8 cellular contexts compared by ENCODE assay signal in the genomic region with DNA sequence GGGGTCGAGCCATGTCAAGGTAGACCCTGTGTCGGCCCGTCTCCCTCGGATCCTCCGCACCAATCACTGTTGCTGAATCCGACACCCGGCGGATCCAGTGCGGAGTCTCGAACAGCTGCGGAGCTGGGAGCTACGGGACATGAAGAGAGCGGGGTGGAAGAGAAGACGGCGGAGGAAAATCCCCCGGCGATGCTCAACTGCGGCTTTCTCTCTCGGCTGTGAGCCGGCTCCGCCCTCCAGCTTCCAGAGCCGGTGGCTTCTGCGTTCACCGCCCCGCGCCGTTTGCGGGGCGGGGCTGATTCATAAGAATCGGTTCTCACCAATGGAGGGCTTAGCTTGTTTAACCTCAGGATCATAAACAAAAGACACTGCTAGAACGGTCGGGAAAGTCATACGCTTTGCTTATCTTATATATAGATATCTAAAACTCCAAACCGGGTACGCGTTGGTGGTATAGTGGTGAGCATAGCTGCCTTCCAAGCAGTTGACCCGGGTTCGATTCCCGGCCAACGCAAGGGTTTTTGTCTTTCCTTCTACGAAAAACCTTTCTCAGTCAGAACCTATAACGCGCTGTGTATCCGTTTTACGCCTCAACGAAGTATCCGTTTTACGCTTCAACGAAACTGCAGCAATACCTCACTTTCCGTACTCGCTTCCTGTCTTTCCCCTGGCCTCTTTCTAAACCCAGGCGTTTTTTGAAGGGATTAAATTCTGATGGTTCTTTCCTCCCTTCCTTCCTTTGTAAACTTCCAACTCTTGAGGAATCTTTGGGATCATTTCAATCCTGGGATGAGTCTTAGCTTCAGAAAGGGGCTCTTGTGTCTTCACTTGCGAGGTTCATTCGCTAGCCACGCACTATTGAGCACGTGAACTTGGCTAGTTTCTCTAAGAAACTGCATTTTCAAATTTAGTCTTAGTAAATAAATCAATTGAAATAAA. TPM values are rescaled to one million over a fixed set of nuclear protein-coding genes. Genes with fewer than 3 reads are reported as not detected.
DNase-seq lines count a peak whose midpoint lies in the region; ATAC-seq and TF ChIP-seq lines count a peak whose summit lies in the region.
"Not testable (repeated sequence)": the region's sequence is repeated elsewhere in the genome, so short reads cannot be mapped to it uniquely, and the experiment has no call there.

No MANE protein-coding gene starts in this region.

- in situ Hi-C loops in GM13977 (cut with MboI; ENCODE audit: low pct_unique_long_range_greater_than_20kb, low sequenced_read_pairs, unreplicated experiment), result not testable (repeated sequence)

- H3K36me3 ChIP-seq in ascending aorta; psoas muscle (ENCODE audit: insufficient read depth in 1 of 2, low read depth in 1 of 2): not testable (repeated sequence)

- H3K4me1 ChIP-seq in ascending aorta; right cardiac atrium (ENCODE audit: control insufficient read depth, insufficient read depth, low read length); psoas muscle: not testable (repeated sequence)

- WGBS in right cardiac atrium, result 2% methylated on average over 53 of the region's 56 CpGs
- 1 to 3% (median 2%) methylated on average over 47 to 52 of the region's 56 CpGs for WGBS in psoas muscle, 3 donors

- ATAC-seq in HG02973 (IDR thresholded peaks at IDR 0.05; ENCODE audit: unreplicated experiment), result peak; percentile 64
- ATAC-seq in right cardiac atrium, result peak; percentile 84
- ATAC-seq in psoas muscle, result peak; percentile 77 to 84 (median 80)

- H3K9me3 ChIP-seq in ascending aorta; right cardiac atrium (ENCODE audit: control insufficient read depth, low read length); psoas muscle: not testable (repeated sequence)

- H3K27me3 ChIP-seq in ascending aorta; right cardiac atrium (ENCODE audit: control insufficient read depth, insufficient read depth): not testable (repeated sequence)
- H3K27me3 ChIP-seq in psoas muscle (ENCODE audit: insufficient read depth in 3 of 3, low read length in 2 of 3), result peaks cover 0 to 24% (median 0%) of the 10 kb centered on the region in 3 donors

- peak overlapping the region; percentile 60 to 89 for H3K4me3 ChIP-seq in ascending aorta
- H3K4me3 ChIP-seq in right cardiac atrium (ENCODE audit: low read length), result peak overlapping the region; percentile 81
- H3K4me3 ChIP-seq in psoas muscle, result peak overlapping the region; percentile 77

- TF ChIP-seq CTCF in GM13977 (IDR thresholded peaks at IDR 0.05; ENCODE audit: extremely low read depth, insufficient read depth, missing control alignments); ascending aorta (IDR thresholded peaks at IDR 0.05); psoas muscle (IDR thresholded peaks at IDR 0.05): not testable (repeated sequence)

- intact Hi-C loops in ascending aorta (cut with DNase I), result loop anchor here (5.0 kb wide), 1 partner anchor 196 kb away; no protein-coding TSS in a partner anchor
- intact Hi-C loops in right cardiac atrium (cut with DNase I); psoas muscle (cut with DNase I): not testable (repeated sequence)

- H3K27ac ChIP-seq in ascending aorta (peak overlapping the region; percentile 91 to 97), right cardiac atrium (ENCODE audit: low read length) (peak overlapping the region; percentile 83), psoas muscle (peak overlapping the region; percentile 65)

- DNase-seq in GM13977 (ENCODE audit: low spot score) (peak; percentile 74), NCI-H2029 (lab: John Stamatoyannopoulos, UW) (peak; percentile 79), T-helper 9 cell (peak; percentile 78), ascending aorta (ENCODE audit: low spot score in 2 of 2) (peak in 1 of 2 donors; percentile 93), right cardiac atrium (peak; percentile 81 to 93 (median 90)), psoas muscle (peak; percentile 79 to 83), ureter (ENCODE audit: low spot score) (peak; percentile 88)

RNA-seq across cellular contexts. Expression of a gene that starts 6.6 kb away (rescaled TPM):
- total RNA-seq in ascending aorta (1.9 TPM), right cardiac atrium (1 to 10 TPM in 3 of 4 donors, under 1 TPM in 1; 0.71 to 3.0 (median 2.1) TPM), psoas muscle (10 to 100 TPM in 1 of 4 donors, 1 to 10 TPM in 2, under 1 TPM in 1; 0.49 to 37.7 (median 5.7) TPM), ureter (2.9 TPM)
- polyA plus RNA-seq in right cardiac atrium (0.75 TPM), psoas muscle (under 1 TPM; 0.32 to 0.98 (median 0.85) TPM)

RNA-seq across cellular contexts. Expression of a gene that starts 18.7 kb away (rescaled TPM):
- total RNA-seq in ascending aorta (8.8 TPM), right cardiac atrium (10 to 100 TPM; 42.7 to 73.9 (median 69.1) TPM), psoas muscle (10 to 100 TPM in 1 of 4 donors, 1 to 10 TPM in 3; 1.8 to 11.4 (median 8.1) TPM), ureter (6.8 TPM)
- polyA plus RNA-seq in right cardiac atrium (14.6 TPM), psoas muscle (1 to 10 TPM; 1.8 to 4.7 (median 2.1) TPM)

RNA-seq across cellular contexts. Expression of a gene that starts 25.7 kb away (rescaled TPM):
- 23.6 TPM for total RNA-seq in ascending aorta
- 10 to 100 TPM; 10.3 to 29.5 (median 19.7) TPM for total RNA-seq in right cardiac atrium
- 5.7 TPM for polyA plus RNA-seq in right cardiac atrium
- 10 to 100 TPM in 1 of 4 donors, 1 to 10 TPM in 3; 6.6 to 11.6 (median 7.3) TPM for total RNA-seq in psoas muscle
- 1 to 10 TPM; 1.1 to 2.5 (median 1.2) TPM for polyA plus RNA-seq in psoas muscle
- 18.5 TPM for total RNA-seq in ureter
